Comparison of ENCODE assay signal across 8 cellular contexts in the genomic region with DNA sequence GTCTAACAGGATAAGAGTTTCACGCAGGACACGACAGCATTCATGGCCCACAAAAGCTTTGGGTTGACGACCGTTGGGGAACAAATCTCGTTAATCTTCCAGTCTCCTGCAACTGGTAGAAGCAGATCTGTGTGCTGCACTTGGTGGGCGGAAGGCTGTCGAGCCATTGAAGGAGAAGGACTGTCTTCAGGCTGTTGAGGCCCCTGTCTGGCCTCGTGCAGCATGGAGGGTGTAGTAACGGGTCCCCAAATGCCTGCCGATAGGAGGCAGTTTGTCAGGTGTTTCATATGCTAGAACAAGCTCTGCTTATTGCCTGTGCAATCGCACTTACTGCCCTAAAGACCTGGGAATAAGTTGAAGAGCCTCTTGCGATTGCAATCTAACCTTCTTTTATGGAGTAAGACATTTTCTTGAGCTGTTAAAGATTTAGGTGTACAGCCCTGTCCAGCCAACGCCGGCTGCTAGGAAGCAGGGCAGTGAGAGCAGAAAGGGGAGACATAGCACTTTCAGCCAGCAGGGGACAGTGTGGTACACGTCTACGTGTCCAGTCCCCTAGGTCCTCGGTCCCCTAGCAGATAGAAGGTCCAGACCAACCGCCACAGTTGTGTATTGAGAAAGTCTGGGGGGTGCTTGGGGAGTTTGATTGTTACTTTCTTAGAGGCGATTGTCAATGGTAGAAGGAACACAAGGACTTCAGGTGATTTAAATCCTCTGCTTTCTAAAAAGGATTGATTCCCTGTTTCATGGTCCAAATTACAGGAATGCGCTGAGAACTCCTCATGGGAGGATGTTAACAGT.
DNase-seq lines count a peak whose midpoint lies in the region; ATAC-seq and TF ChIP-seq lines count a peak whose summit lies in the region.

No MANE protein-coding gene starts in this region.

- no peak overlapping the region for H3K4ac ChIP-seq in mesenchymal stem cell (ENCODE audit: low read depth in 1 of 2, low read length in 2 of 2)

- H3K4me2 ChIP-seq in HCT116 (ENCODE audit: low read length) (no peak overlapping the region), mesenchymal stem cell (ENCODE audit: low read length, poor library complexity, severe bottlenecking) (no peak overlapping the region)

- H3K27ac ChIP-seq in HCT116 (ENCODE audit: low read depth, low read length): no peak overlapping the region
- no peak overlapping the region for H3K27ac ChIP-seq in mesenchymal stem cell (ENCODE audit: low read length, poor library complexity, severe bottlenecking)

- H3K9ac ChIP-seq in HCT116 (ENCODE audit: low read length): no peak overlapping the region
- H3K9ac ChIP-seq in mesenchymal stem cell (ENCODE audit: low read length): no peak overlapping the region

- H3K18ac ChIP-seq in mesenchymal stem cell (ENCODE audit: low read depth in 1 of 2, low read length in 2 of 2): no peak overlapping the region

- H3K27me3 ChIP-seq in HCT116 (ENCODE audit: insufficient read depth, low read length) (no peaks in the 10 kb centered on the region), mesenchymal stem cell (ENCODE audit: control insufficient read depth in 1 of 2, insufficient read depth in 1 of 2, low read length in 2 of 2) (peaks cover 8 to 32% of the 10 kb centered on the region in 2 experiments)

- POLR2A ChIA-PET in HCT116 (lab: Charles Lee): no interaction called here

- no peak overlapping the region for H2BK120ac ChIP-seq in mesenchymal stem cell (ENCODE audit: low read depth, low read length)

- no peaks in the 10 kb centered on the region for H4K20me1 ChIP-seq in HCT116 (ENCODE audit: insufficient read depth)

- H3K14ac ChIP-seq in mesenchymal stem cell (ENCODE audit: low read length in 2 of 2): no peak overlapping the region

- no TSS peak for BruUV-seq in HCT116 (replicated peaks; lab: Mats Ljungman, UMichigan)

- H2BK12ac ChIP-seq in mesenchymal stem cell (ENCODE audit: low read length in 2 of 2): no peak overlapping the region

- H3K9me3 ChIP-seq in HCT116 (ENCODE audit: control insufficient read depth in 1 of 2, insufficient read depth in 1 of 2, low read depth in 1 of 2, low read length in 2 of 2) (no peaks in the 10 kb centered on the region), mesenchymal stem cell (ENCODE audit: control insufficient read depth, low read length) (no peaks in the 10 kb centered on the region)

- peak; percentile 62 for DNase-seq in COLO829 (ENCODE audit: low spot score)
- peak; percentile 48 for DNase-seq in HCT116 (ENCODE audit: low read depth, low spot score)
- peak; percentile 30 for DNase-seq in RKO (ENCODE audit: low spot score)
- peak; percentile 60 to 72 for DNase-seq in dermis microvascular lymphatic vessel endothelial cell (ENCODE audit: low read depth in 2 of 2)
- peak; percentile 36 for DNase-seq in mesenchymal stem cell
- no peak for DNase-seq in omental fat pad (ENCODE audit: low spot score)

- no peak overlapping the region for H3K23ac ChIP-seq in mesenchymal stem cell (ENCODE audit: low read length in 2 of 2)

- RAD21 ChIA-PET in HCT116 (lab: Charles Lee; ENCODE audit: low non-redundant PET in 1 of 2, low total read pairs in 2 of 2, uncharacterized antibody in 2 of 2, unreplicated experiment in 2 of 2): no interaction called here

- TF ChIP-seq POLR2A in HCT116 (IDR thresholded peaks at IDR 0.05; ENCODE audit: borderline replicate concordance, extremely low read depth, insufficient read depth, insufficient read length): no peak

- peak; percentile 53 to 95 (median 93) for TF ChIP-seq CTCF in HCT116 (IDR thresholded peaks at IDR 0.05 in 2 of 3, conservative IDR thresholded peaks at IDR 0.05 in 1 of 3; ENCODE audit: borderline replicate concordance in 1 of 3, insufficient read depth in 1 of 3, low read depth in 2 of 3, low read length in 2 of 3)
- TF ChIP-seq CTCF in omental fat pad (IDR thresholded peaks at IDR 0.05): peak in 1 of 3 donors; percentile 14

- 66% methylated on average over 20 of the region's 20 CpGs for WGBS in mesenchymal stem cell

- H2AFZ ChIP-seq in HCT116 (ENCODE audit: low read depth, low read length, poor library complexity, severe bottlenecking) (no peak overlapping the region), mesenchymal stem cell (ENCODE audit: low read depth, low read length) (no peak overlapping the region)

- no peaks in the 10 kb centered on the region for H3K79me1 ChIP-seq in mesenchymal stem cell (replicated peaks; ENCODE audit: low read length, poor library complexity, severe bottlenecking)

- H2BK15ac ChIP-seq in mesenchymal stem cell (ENCODE audit: low read depth, poor library complexity, severe bottlenecking): no peak overlapping the region

- no peak overlapping the region for H4K8ac ChIP-seq in mesenchymal stem cell (ENCODE audit: low read length)

- H3K4me1 ChIP-seq in HCT116 (ENCODE audit: control insufficient read depth in 1 of 2, insufficient read depth in 2 of 2, low read length in 2 of 2) (peaks cover 10 to 12% of the 10 kb centered on the region in 2 experiments; a peak in 3 of 4 replicates), mesenchymal stem cell (ENCODE audit: control insufficient read depth, insufficient read depth, low read depth, low read length) (peaks cover 16% of the 10 kb centered on the region)

- H3K9me2 ChIP-seq in HCT116 (ENCODE audit: insufficient read depth): no peaks in the 10 kb centered on the region

- H3K79me2 ChIP-seq in HCT116 (ENCODE audit: insufficient read depth, low read length): no peaks in the 10 kb centered on the region

- H2BK5ac ChIP-seq in mesenchymal stem cell (ENCODE audit: low read depth, low read length, poor library complexity, severe bottlenecking): no peak overlapping the region

- no peak overlapping the region for H2AK5ac ChIP-seq in mesenchymal stem cell (ENCODE audit: low read length, severe bottlenecking)

- H3K36me3 ChIP-seq in HCT116 (ENCODE audit: control insufficient read depth in 1 of 2, insufficient read depth in 2 of 2, low read length in 2 of 2): no peaks in the 10 kb centered on the region
- H3K36me3 ChIP-seq in mesenchymal stem cell (ENCODE audit: control insufficient read depth in 1 of 2, insufficient read depth in 2 of 2, low read depth in 1 of 2, low read length in 2 of 2): no peaks in the 10 kb centered on the region

- CTCF ChIA-PET in HCT116 (lab: Charles Lee): interaction anchor here (0.9 to 5.2 kb wide), 3 partner anchors 168 to 507 kb away, joined by 4 to 82 read pairs (median 4); no protein-coding TSS in a partner anchor

- intact Hi-C loops in HCT116 (cut with micrococcal nuclease): loop anchor here (1.0 to 5.0 kb wide), 3 partner anchors 327 to 837 kb away; no protein-coding TSS in a partner anchor

- peak; percentile 67 for TF ChIP-seq RAD21 in HCT116 (IDR thresholded peaks at IDR 0.05; ENCODE audit: low read depth)

- H3K4me3 ChIP-seq in HCT116 (replicated peaks in 1 of 2; ENCODE audit: low read depth in 1 of 2, low read length in 2 of 2) (no peak overlapping the region), mesenchymal stem cell (ENCODE audit: insufficient read depth in 1 of 2, low read depth in 1 of 2, low read length in 2 of 2) (no peak overlapping the region)

- ATAC-seq in HCT116 (peak; percentile 66), omental fat pad (ENCODE audit: low FRiP score) (no peak), HG03159 (IDR thresholded peaks at IDR 0.05; ENCODE audit: unreplicated experiment) (no peak), GM18907 (IDR thresholded peaks at IDR 0.05; ENCODE audit: unreplicated experiment) (no peak)

- no peak overlapping the region for H4K91ac ChIP-seq in mesenchymal stem cell (ENCODE audit: low read length)

TF ChIP-seq in HCT116, 20 proteins besides CTCF, POLR2A, EP300 and RAD21:
- no peak for TF ChIP-seq YY1 (IDR thresholded peaks at IDR 0.05; ENCODE audit: extremely low read depth, insufficient replicate concordance, low read depth, low read length)
- TF ChIP-seq SRF (IDR thresholded peaks at IDR 0.05; ENCODE audit: low read depth): no peak
- TF ChIP-seq POLR2AphosphoS5 (IDR thresholded peaks at IDR 0.05; ENCODE audit: low read depth, low read length): no peak
- no peak for TF ChIP-seq SP1 (IDR thresholded peaks at IDR 0.05; ENCODE audit: low read depth)
- TF ChIP-seq TCF7L2 (IDR thresholded peaks at IDR 0.05; ENCODE audit: borderline replicate concordance, extremely low read depth, insufficient read depth, insufficient read length): no peak
- TF ChIP-seq ZNF274 (IDR thresholded peaks at IDR 0.05; ENCODE audit: low read depth, low read length): no peak
- TF ChIP-seq CEBPB (IDR thresholded peaks at IDR 0.05; ENCODE audit: low read depth): no peak
